8 cellular contexts compared by ENCODE assay signal in the genomic region with DNA sequence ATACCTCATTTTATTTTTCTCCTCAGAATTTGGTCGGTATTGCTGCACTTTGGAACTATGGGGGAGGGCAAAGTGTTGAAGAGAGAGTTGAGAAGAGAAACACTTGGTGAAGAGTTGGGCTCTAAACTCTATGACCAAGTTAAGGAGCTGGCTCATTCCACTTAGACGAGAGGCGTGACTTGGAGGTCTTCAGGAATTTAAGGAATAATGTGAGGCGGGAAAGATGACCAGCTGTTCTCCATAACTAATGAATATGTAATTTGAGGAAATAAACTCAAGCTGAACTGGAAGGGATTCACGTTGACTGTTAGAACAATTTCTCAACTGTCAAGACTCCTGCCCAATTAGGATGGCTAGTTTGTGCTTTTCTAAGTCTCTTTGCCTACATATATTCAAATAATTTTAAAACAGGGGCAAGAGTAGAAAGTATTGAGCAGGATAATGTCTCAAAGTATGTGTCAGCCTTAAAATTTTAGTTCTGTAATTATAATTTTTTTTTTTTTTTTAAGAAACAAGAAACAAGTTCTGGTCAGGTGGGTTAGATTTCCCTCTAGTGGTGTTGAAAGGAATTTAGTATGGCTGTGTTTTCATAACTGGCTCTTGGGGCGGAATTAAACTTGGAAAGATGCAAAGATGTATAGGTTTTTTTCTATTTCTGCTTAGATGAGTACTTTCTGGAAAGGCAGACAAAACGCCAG. TPM values are rescaled to one million over a fixed set of nuclear protein-coding genes. Genes with fewer than 3 reads are reported as not detected.
DNase-seq lines count a peak whose midpoint lies in the region; ATAC-seq and TF ChIP-seq lines count a peak whose summit lies in the region.

No MANE protein-coding gene starts in this region.

- H3K27ac ChIP-seq in breast epithelium = no peak overlapping the region
- peak overlapping the region; percentile 32 for H3K27ac ChIP-seq in lower lobe of right lung

- intact Hi-C loops in breast epithelium (cut with DNase I; ENCODE audit: low total_unique reads) (no loop called here), lower lobe of right lung (cut with DNase I) (no loop called here)

- DNase-seq in COLO829 (ENCODE audit: low spot score) (peak; percentile 35), KBM-7 (peak; percentile 38), breast epithelium (ENCODE audit: low spot score in 2 of 2) (no peak), lower lobe of right lung (no peak), NCI-H1048 (lab: John Stamatoyannopoulos, UW) (no peak), DMS153 (lab: John Stamatoyannopoulos, UW) (no peak)
- no peak for DNase-seq in activated CD4-positive, alpha-beta T cell treated with anti-CD3 and anti-CD28 coated beads for 1 hour

- H3K4me3 ChIP-seq in breast epithelium (no peak overlapping the region), lower lobe of right lung (no peak overlapping the region)

- ATAC-seq in lower lobe of right lung = peak; percentile 58 to 63
- ATAC-seq in GM21717 (IDR thresholded peaks at IDR 0.05; ENCODE audit: unreplicated experiment) = no peak

- no peak for TF ChIP-seq POLR2A in breast epithelium (IDR thresholded peaks at IDR 0.05)

- no peaks in the 10 kb centered on the region for H3K36me3 ChIP-seq in breast epithelium
- no peaks in the 10 kb centered on the region for H3K36me3 ChIP-seq in lower lobe of right lung

- H3K27me3 ChIP-seq in breast epithelium = no peaks in the 10 kb centered on the region
- no peaks in the 10 kb centered on the region for H3K27me3 ChIP-seq in lower lobe of right lung (ENCODE audit: low read depth)

- in situ Hi-C loops in KBM-7 (cut with MboI; ENCODE audit: low pct_unique_long_range_greater_than_20kb, low sequenced_read_pairs) = no loop called here

- no peaks in the 10 kb centered on the region for H3K9me3 ChIP-seq in breast epithelium
- H3K9me3 ChIP-seq in lower lobe of right lung = no peaks in the 10 kb centered on the region

- TF ChIP-seq CTCF in breast epithelium (IDR thresholded peaks at IDR 0.05) (peak; percentile 21 to 63 (median 50)), lower lobe of right lung (IDR thresholded peaks at IDR 0.05) (peak; percentile 65)

- H3K4me1 ChIP-seq in breast epithelium = no peaks in the 10 kb centered on the region
- H3K4me1 ChIP-seq in lower lobe of right lung = peaks cover 16% of the 10 kb centered on the region

RNA-seq across cellular contexts. Expression of a gene that starts 33.4 kb away (rescaled TPM):
- not detected for total RNA-seq in breast epithelium
- total RNA-seq in lower lobe of right lung = 0.30 TPM

Comparison
In these comparisons a context has a peak if more than half of its experiments do, and no peak if none do; other contexts are left out.
1. DNase-seq: peak in COLO829 (single experiment) and KBM-7 (single experiment); none in breast epithelium (0 of 2), lower lobe of right lung (single experiment), NCI-H1048 (single experiment), activated CD4-positive, alpha-beta T cell treated with anti-CD3 and anti-CD28 coated beads for 1 hour (single experiment) and DMS153 (single experiment).